8 cellular contexts compared by ENCODE assay signal in the genomic region with DNA sequence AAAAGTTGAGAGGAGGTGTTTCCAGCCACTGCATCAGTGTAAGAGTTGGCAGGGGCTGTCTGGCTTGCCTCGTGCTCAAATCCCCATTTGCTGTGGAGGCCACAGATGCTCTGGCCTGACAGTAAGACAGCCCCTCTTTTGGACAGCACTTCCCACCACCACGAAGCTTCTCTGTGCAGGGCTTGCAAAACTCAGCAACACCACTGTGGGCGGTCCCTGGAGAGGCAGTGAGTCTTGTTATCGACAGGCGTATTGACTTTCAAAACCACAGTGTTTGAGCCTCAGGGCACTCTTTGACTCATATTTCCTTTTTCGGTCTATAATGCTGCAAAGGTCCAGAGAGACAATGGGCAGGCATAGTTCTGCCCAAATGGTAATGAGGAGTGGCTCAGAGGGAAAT.
DNase-seq lines count a peak whose midpoint lies in the region; ATAC-seq and TF ChIP-seq lines count a peak whose summit lies in the region.

No MANE protein-coding gene starts in this region.

- intact Hi-C loops in Calu3 (cut with micrococcal nuclease; ENCODE audit: unreplicated experiment), result no loop called here

- no peaks in the 10 kb centered on the region for H3K27me3 ChIP-seq in brain microvascular endothelial cell (replicated peaks)

- TF ChIP-seq POLR2A in erythroblast (IDR thresholded peaks at IDR 0.05; ENCODE audit: low read length), result no peak

- H3K27me3 Mint-ChIP-seq in Calu3 (ENCODE audit: unreplicated experiment), result no peaks in the 10 kb centered on the region

- no TSS peak for BruUV-seq in Calu3 (replicated peaks; lab: Mats Ljungman, UMichigan)

- CTCF ChIA-PET in Calu3 (lab: Charles Lee), result no interaction called here

- no peak overlapping the region for H3K27ac Mint-ChIP-seq in Calu3 (ENCODE audit: unreplicated experiment)

- ATAC-seq in GM19463 (IDR thresholded peaks at IDR 0.05; ENCODE audit: unreplicated experiment) (peak; percentile 95), HG03378 (IDR thresholded peaks at IDR 0.05; ENCODE audit: unreplicated experiment) (peak; percentile 98)

- DNase-seq in Calu3, result peak; percentile 28
- peak; percentile 63 for DNase-seq in brain microvascular endothelial cell
- DNase-seq in NCI-H524 treated with DMSO at 0.1 percent for 48 hours (lab: John Stamatoyannopoulos, UW), result no peak
- no peak for DNase-seq in erythroblast (lab: John Stamatoyannopoulos, UW)
- DNase-seq in UCSD-AML1 (lab: John Stamatoyannopoulos, UW; ENCODE audit: unreplicated experiment), result no peak
- no peak for DNase-seq in activated CD8-positive, alpha-beta memory T cell treated with anti-CD3 and anti-CD28 coated beads for 24 hours

- H3K27ac ChIP-seq in brain microvascular endothelial cell, result no peak overlapping the region

- TF ChIP-seq CTCF in Calu3 (IDR thresholded peaks at IDR 0.05; ENCODE audit: unreplicated experiment), result no peak
- no peak for TF ChIP-seq CTCF in brain microvascular endothelial cell (IDR thresholded peaks at IDR 0.05; ENCODE audit: low read depth, low read length, missing control alignments)

- H3K36me3 Mint-ChIP-seq in Calu3 (ENCODE audit: insufficient read depth, unreplicated experiment), result no peaks in the 10 kb centered on the region

- H3K9me3 Mint-ChIP-seq in Calu3 (ENCODE audit: low read depth, unreplicated experiment), result peaks cover 27% of the 10 kb centered on the region

- no peak overlapping the region for H3K4me3 Mint-ChIP-seq in Calu3 (ENCODE audit: low read depth, unreplicated experiment)

- H3K4me1 Mint-ChIP-seq in Calu3 (ENCODE audit: low read depth, unreplicated experiment), result no peaks in the 10 kb centered on the region

- H3K4me3 ChIP-seq in brain microvascular endothelial cell (ENCODE audit: low read depth, low read length), result no peak overlapping the region

- no peaks in the 10 kb centered on the region for H3K36me3 ChIP-seq in brain microvascular endothelial cell (replicated peaks)

- in situ Hi-C loops in brain microvascular endothelial cell (cut with HindIII; ENCODE audit: low pct_ligation_motif_present, low sequenced_read_pairs), result no loop called here

Comparison
In these comparisons a context has a peak if more than half of its experiments do, and no peak if none do; other contexts are left out.
1. DNase-seq: peak in Calu3 (single experiment) and brain microvascular endothelial cell (single experiment); none in NCI-H524 treated with DMSO at 0.1 percent for 48 hours (single experiment), erythroblast (0 of 2), UCSD-AML1 (single experiment) and activated CD8-positive, alpha-beta memory T cell treated with anti-CD3 and anti-CD28 coated beads for 24 hours (single experiment).